Comparison of ENCODE assay signal across 8 cellular contexts in the genomic region with DNA sequence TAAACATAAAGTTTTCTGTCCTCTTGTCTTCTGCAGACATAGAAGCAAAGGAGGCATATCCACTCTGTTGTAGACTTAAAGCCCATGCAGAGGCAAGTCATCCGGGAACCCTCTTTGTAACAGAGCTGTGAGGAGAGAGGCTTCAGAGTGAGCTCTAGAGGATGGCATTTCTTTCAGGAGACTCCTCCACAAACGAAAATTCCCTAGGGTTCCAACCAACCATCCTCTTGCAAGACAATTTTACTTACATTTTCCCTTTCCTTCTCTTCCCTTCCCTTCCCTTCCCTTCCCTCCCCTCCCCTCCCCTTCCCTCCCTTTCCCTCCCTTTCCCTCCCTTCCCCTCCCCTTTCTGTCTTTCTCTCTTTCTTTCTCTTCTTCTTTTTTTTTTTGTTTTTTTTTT.
"Had no signal": no experiment of that assay in that cellular context is flagged by ENCODE, and none has a peak within 500 bp of the region (broad histone marks: within the 10 kb centered on the region; RNA-seq: fewer than 3 reads in every experiment).

No MANE protein-coding gene starts in this region.

- DNase-seq: GDM1, GF-D8 had no signal

- H3K4me3 ChIP-seq: GM12878 had no signal

- ATAC-seq: GM12878 had no signal

- FAIRE-seq: G401.6, GM12878, GM12891, GM12892, GM18507, GM19239 had no signal
